Comparison of ENCODE assay signal across 1 cellular context in the genomic region with DNA sequence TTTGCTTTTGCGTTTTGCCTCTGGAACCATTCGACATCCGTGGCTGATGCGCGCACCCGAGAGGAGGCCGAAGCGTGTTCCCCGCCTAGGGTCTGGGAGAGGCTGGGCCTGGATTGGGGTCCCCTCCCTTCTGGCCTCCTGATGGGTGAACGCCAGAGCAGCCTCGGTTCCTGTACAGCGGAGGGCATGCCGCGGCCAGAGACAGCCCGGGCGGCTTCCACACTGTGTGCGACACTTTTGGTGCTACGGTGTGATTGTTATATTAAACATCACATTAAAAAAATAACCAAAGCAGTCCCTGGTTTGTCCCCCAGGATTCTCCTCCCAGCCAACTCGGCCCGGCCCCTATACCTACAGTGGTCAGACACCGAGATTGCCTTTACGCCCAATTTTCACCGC.
TF ChIP-seq lines count a peak whose summit lies in the region.

No MANE protein-coding gene starts in this region.

TF ChIP-seq in GM23338, 12 proteins besides CTCF, POLR2A, EP300 and RAD21 (continued from another document):
- TF ChIP-seq, protein P1, sequence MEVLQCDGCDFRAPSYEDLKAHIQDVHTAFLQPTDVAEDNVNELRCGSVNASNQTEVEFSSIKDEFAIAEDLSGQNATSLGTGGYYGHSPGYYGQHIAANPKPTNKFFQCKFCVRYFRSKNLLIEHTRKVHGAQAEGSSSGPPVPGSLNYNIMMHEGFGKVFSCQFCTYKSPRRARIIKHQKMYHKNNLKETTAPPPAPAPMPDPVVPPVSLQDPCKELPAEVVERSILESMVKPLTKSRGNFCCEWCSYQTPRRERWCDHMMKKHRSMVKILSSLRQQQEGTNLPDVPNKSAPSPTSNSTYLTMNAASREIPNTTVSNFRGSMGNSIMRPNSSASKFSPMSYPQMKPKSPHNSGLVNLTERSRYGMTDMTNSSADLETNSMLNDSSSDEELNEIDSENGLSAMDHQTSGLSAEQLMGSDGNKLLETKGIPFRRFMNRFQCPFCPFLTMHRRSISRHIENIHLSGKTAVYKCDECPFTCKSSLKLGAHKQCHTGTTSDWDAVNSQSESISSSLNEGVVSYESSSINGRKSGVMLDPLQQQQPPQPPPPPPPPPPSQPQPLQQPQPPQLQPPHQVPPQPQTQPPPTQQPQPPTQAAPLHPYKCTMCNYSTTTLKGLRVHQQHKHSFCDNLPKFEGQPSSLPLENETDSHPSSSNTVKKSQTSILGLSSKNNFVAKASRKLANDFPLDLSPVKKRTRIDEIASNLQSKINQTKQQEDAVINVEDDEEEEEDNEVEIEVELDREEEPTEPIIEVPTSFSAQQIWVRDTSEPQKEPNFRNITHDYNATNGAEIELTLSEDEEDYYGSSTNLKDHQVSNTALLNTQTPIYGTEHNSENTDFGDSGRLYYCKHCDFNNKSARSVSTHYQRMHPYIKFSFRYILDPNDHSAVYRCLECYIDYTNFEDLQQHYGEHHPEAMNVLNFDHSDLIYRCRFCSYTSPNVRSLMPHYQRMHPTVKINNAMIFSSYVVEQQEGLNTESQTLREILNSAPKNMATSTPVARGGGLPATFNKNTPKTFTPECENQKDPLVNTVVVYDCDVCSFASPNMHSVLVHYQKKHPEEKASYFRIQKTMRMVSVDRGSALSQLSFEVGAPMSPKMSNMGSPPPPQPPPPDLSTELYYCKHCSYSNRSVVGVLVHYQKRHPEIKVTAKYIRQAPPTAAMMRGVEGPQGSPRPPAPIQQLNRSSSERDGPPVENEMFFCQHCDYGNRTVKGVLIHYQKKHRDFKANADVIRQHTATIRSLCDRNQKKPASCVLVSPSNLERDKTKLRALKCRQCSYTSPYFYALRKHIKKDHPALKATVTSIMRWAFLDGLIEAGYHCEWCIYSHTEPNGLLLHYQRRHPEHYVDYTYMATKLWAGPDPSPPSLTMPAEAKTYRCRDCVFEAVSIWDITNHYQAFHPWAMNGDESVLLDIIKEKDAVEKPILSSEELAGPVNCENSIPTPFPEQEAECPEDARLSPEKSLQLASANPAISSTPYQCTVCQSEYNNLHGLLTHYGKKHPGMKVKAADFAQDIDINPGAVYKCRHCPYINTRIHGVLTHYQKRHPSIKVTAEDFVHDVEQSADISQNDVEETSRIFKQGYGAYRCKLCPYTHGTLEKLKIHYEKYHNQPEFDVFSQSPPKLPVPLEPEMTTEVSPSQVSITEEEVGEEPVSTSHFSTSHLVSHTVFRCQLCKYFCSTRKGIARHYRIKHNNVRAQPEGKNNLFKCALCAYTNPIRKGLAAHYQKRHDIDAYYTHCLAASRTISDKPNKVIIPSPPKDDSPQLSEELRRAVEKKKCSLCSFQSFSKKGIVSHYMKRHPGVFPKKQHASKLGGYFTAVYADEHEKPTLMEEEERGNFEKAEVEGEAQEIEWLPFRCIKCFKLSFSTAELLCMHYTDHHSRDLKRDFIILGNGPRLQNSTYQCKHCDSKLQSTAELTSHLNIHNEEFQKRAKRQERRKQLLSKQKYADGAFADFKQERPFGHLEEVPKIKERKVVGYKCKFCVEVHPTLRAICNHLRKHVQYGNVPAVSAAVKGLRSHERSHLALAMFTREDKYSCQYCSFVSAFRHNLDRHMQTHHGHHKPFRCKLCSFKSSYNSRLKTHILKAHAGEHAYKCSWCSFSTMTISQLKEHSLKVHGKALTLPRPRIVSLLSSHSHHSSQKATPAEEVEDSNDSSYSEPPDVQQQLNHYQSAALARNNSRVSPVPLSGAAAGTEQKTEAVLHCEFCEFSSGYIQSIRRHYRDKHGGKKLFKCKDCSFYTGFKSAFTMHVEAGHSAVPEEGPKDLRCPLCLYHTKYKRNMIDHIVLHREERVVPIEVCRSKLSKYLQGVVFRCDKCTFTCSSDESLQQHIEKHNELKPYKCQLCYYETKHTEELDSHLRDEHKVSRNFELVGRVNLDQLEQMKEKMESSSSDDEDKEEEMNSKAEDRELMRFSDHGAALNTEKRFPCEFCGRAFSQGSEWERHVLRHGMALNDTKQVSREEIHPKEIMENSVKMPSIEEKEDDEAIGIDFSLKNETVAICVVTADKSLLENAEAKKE (CRISPR knock-in tag; IDR thresholded peaks at IDR 0.05), result no peak
- TF ChIP-seq ZNF114 (CRISPR knock-in tag; IDR thresholded peaks at IDR 0.05), result no peak
